Comparison of ENCODE assay signal across 28 cellular contexts in the genomic region with DNA sequence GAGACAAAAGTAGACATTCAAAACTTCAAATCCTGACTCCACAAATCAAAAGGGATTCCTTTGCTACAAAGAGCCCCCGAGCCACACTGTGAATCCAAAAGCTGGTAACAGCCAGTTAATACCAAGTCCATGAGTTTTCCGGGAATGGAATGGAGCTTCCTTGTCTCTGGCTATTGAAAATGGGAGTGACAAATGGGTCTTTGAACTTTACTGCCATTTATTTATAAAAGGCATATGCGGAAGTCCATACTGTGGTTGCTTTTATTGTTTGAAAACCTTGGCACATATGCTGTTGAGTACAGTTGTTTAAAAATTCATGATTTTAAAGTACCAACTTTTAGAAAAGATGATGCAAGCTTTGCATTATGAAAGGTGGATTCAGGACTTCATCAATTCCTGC.
"Had no signal": no experiment of that assay in that cellular context is flagged by ENCODE, and none has a peak within 500 bp of the region (broad histone marks: within the 10 kb centered on the region; RNA-seq: fewer than 3 reads in every experiment).

No MANE protein-coding gene starts in this region.

- FAIRE-seq: colon, endometrium, endothelial cell of umbilical vein, frontal cortex had no signal

- H3K4me1 ChIP-seq: colonic mucosa, esophagus muscularis mucosa, esophagus squamous epithelium, gastrocnemius medialis, gastroesophageal sphincter had no signal

- DNase-seq: colonic mucosa; cortex of kidney; dermis blood vessel endothelial cell; dorsolateral prefrontal cortex; effector CD4-positive, alpha-beta T cell; effector CD8-positive, alpha-beta T cell; effector memory CD4-positive, alpha-beta T cell; effector memory CD8-positive, alpha-beta T cell; endodermal cell; erythroblast; esophagus squamous epithelium; foreskin fibroblast; foreskin keratinocyte; foreskin melanocyte; gastrocnemius medialis; glutamatergic neuron; head of caudate nucleus; heart left ventricle; heart right ventricle had no signal

- H3K9me3 ChIP-seq: colonic mucosa, esophagus muscularis mucosa, esophagus squamous epithelium, gastrocnemius medialis, gastroesophageal sphincter, heart left ventricle, heart right ventricle had no signal

- H3K4me3 ChIP-seq: colonic mucosa, coronary artery, dorsolateral prefrontal cortex, esophagus muscularis mucosa, esophagus squamous epithelium, gastrocnemius medialis, gastroesophageal sphincter, heart left ventricle, heart right ventricle had no signal

- ATAC-seq: effector memory CD8-positive, alpha-beta T cell; esophagus mucosa; foreskin keratinocyte; gastrocnemius medialis; gastroesophageal sphincter; heart left ventricle; heart right ventricle had no signal

- H3K36me3 ChIP-seq: colonic mucosa, esophagus muscularis mucosa, gastrocnemius medialis, gastroesophageal sphincter, heart left ventricle, heart right ventricle had no signal

- H3K27me3 ChIP-seq: colonic mucosa, dorsolateral prefrontal cortex, esophagus muscularis mucosa, esophagus squamous epithelium, foreskin keratinocyte, gastrocnemius medialis, gastroesophageal sphincter, heart left ventricle had no signal

- H3K27ac ChIP-seq: colonic mucosa, coronary artery, dorsolateral prefrontal cortex, epithelial cell of prostate, esophagus muscularis mucosa, esophagus squamous epithelium, foreskin keratinocyte, gastrocnemius medialis, gastroesophageal sphincter, heart left ventricle, heart right ventricle had no signal
